ENCODE assay signal across 31 cellular contexts in genomic region chr3:113933746-113934145, GRCh38.
"Had no signal": no experiment of that assay in that cellular context is flagged by ENCODE, and none has a peak within 500 bp of the region (broad histone marks: within the 10 kb centered on the region; RNA-seq: fewer than 3 reads in every experiment).

No MANE protein-coding gene starts in this region.

- DNase-seq: hippocampal formation; immature natural killer cell; kidney; left colon; left ventricle myocardium inferior; midbrain; mucosa of descending colon; naive thymus-derived CD4-positive, alpha-beta T cell; nucleus accumbens; pancreas; posterior cingulate gyrus; retina; right cardiac atrium; stimulated activated CD4-positive, alpha-beta T cell treated with anti-CD3 and anti-CD28 coated beads, Interleukin-12 subunit alpha, Interleukin-12 subunit beta, amount 100 ng/mL, for 4 hours; stimulated activated CD4-positive, alpha-beta T cell treated with anti-CD3 and anti-CD28 coated beads, Interleukin-15, amount 100 ng/mL, for 24 hours; stimulated activated CD4-positive, alpha-beta T cell treated with anti-CD3 and anti-CD28 coated beads, Interleukin-2, amount 100 ng/mL, for 24 hours; stimulated activated CD4-positive, alpha-beta T cell treated with anti-CD3 and anti-CD28 coated beads, Interleukin-4, amount 100 ng/mL, for 1 hour; stimulated activated naive CD4-positive, alpha-beta T cell; tibial artery; trophoblast cell; upper lobe of right lung had no signal

- H3K9me3 Mint-ChIP-seq: immature natural killer cell; memory B cell; naive thymus-derived CD4-positive, alpha-beta T cell; nephron; stimulated activated naive CD8-positive, alpha-beta T cell treated with anti-CD3 and anti-CD28 coated beads, Interleukin-15, Interleukin-2, amounts not matched to agents 100 ng/mL and 50 ng/mL, for 24 hours had no signal

- H3K4me1 Mint-ChIP-seq: immature natural killer cell; memory B cell; naive thymus-derived CD4-positive, alpha-beta T cell; nephron had no signal

- H3K4me3 ChIP-seq: left ventricle myocardium inferior, mucosa of descending colon, pancreas, prostate gland, skin epidermis, suprapubic skin, thoracic aorta, tibial artery, upper lobe of right lung had no signal

- H3K4me3 Mint-ChIP-seq: immature natural killer cell; memory B cell; naive thymus-derived CD4-positive, alpha-beta T cell; nephron; stimulated activated naive CD8-positive, alpha-beta T cell treated with anti-CD3 and anti-CD28 coated beads, Interleukin-15, Interleukin-2, amounts not matched to agents 100 ng/mL and 50 ng/mL, for 24 hours had no signal

- H3K36me3 ChIP-seq: left ventricle myocardium inferior, prostate gland, thoracic aorta, tibial artery, upper lobe of right lung had no signal

- H3K27me3 ChIP-seq: pancreas, suprapubic skin, tibial artery, upper lobe of right lung had no signal

- H3K27me3 Mint-ChIP-seq: memory B cell had no signal

- H3K9me3 ChIP-seq: left ventricle myocardium inferior, mucosa of descending colon, pancreas, prostate gland, suprapubic skin, thoracic aorta, tibial artery, upper lobe of right lung had no signal

- H3K27ac Mint-ChIP-seq: immature natural killer cell; memory B cell; naive thymus-derived CD4-positive, alpha-beta T cell; nephron; stimulated activated naive CD8-positive, alpha-beta T cell treated with anti-CD3 and anti-CD28 coated beads, Interleukin-15, Interleukin-2, amounts not matched to agents 100 ng/mL and 50 ng/mL, for 24 hours had no signal

- FAIRE-seq: islet of Langerhans, kidney, pancreas, urothelium cell line had no signal

- H3K4me1 ChIP-seq: left ventricle myocardium inferior, pancreas, prostate gland, suprapubic skin, tibial artery, upper lobe of right lung had no signal

- ATAC-seq: left colon; mucosa of descending colon; naive thymus-derived CD4-positive, alpha-beta T cell; pancreas; right cardiac atrium; sciatic nerve; upper lobe of right lung had no signal

- H3K36me3 Mint-ChIP-seq: immature natural killer cell; naive thymus-derived CD4-positive, alpha-beta T cell had no signal

- H3K27ac ChIP-seq: left ventricle myocardium inferior, pancreas, prostate gland, skin epidermis, suprapubic skin, thoracic aorta, tibial artery, upper lobe of right lung had no signal
